In the genomic region with DNA sequence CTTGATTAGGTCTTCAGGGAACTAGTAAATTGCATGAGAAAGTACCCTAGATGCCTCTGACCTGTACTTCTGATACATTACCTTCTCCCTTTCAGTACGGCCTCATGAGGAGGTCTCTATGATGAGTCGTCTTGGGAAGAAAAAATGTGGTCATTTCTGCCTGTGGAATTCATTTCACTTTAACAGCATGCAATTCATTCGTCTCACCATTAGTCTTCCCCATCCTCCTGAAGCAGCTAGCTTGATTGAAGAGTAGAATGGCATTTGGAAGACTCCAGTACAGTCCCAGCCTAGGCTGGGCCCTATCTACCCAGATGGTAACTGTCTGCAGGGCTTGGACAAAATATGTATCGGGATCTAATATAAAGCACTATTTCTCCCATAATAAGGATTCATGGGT, we compare ENCODE assay signal across 11 cellular contexts. TPM values are rescaled to one million over a fixed set of nuclear protein-coding genes. Genes with fewer than 3 reads are reported as not detected.
DNase-seq lines count a peak whose midpoint lies in the region; TF ChIP-seq lines count a peak whose summit lies in the region.
"Had no signal": no experiment of that assay in that cellular context is flagged by ENCODE, and none has a peak within 500 bp of the region (broad histone marks: within the 10 kb centered on the region; RNA-seq: fewer than 3 reads in every experiment).

No MANE protein-coding gene starts in this region.

- H2BK5ac ChIP-seq in mesendoderm (ENCODE audit: low read length) = no peak overlapping the region

- in situ Hi-C loops in astrocyte of the cerebellum (cut with HindIII; ENCODE audit: low sequenced_read_pairs) = no loop called here

- H3K9me3 ChIP-seq in Peyer's patch (no peaks in the 10 kb centered on the region), spleen (no peaks in the 10 kb centered on the region)
- H3K9me3 ChIP-seq: body of pancreas, thyroid gland had no signal

- intact Hi-C loops in spleen (cut with DNase I; ENCODE audit: low total_unique reads) = no loop called here

- H3K4me2 ChIP-seq in mesendoderm (ENCODE audit: low read length) = no peak overlapping the region

- TF ChIP-seq CTCF in GM12872 (IDR thresholded peaks at IDR 0.05; ENCODE audit: insufficient read depth, low read depth, low read length) (peak; percentile 31; the same call in 1 of the 3 replicates), astrocyte of the cerebellum (IDR thresholded peaks at IDR 0.05; ENCODE audit: low read depth, low read length, missing control alignments) (peak; percentile 20), Peyer's patch (IDR thresholded peaks at IDR 0.05) (no peak), spleen (IDR thresholded peaks at IDR 0.05 in 8 of 11, conservative IDR thresholded peaks at IDR 0.05 in 3 of 11) (no peak)

- H3K79me2 ChIP-seq in mesendoderm (ENCODE audit: control insufficient read depth, insufficient read depth, low read length) = no peaks in the 10 kb centered on the region

- no peak overlapping the region for H3K18ac ChIP-seq in mesendoderm (ENCODE audit: low read length)

- H2AK5ac ChIP-seq in mesendoderm (ENCODE audit: low read length) = no peak overlapping the region

- no CpG with 5 or more reads among the region's 4 CpGs for WGBS in mesendoderm (ENCODE audit: extremely low coverage, insufficient coverage, low lambda C conversion rate)
- 75 to 92% (median 81%) methylated on average over 4 of the region's 4 CpGs for WGBS in spleen, 5 donors

- no peak overlapping the region for H4K5ac ChIP-seq in mesendoderm (ENCODE audit: low read length)

- no peak overlapping the region for H3K56ac ChIP-seq in mesendoderm (ENCODE audit: low read length)

- no peak overlapping the region for H4K8ac ChIP-seq in mesendoderm (ENCODE audit: low read depth, low read length)

- no peaks in the 10 kb centered on the region for H3K27me3 ChIP-seq in mesendoderm (ENCODE audit: insufficient read depth, low read length, poor library complexity)
- H3K27me3 ChIP-seq in Peyer's patch = no peaks in the 10 kb centered on the region
- no peaks in the 10 kb centered on the region for H3K27me3 ChIP-seq in spleen (replicated peaks in 1 of 7)
- H3K27me3 ChIP-seq: body of pancreas, thyroid gland had no signal

- no peak overlapping the region for H3K23ac ChIP-seq in mesendoderm (ENCODE audit: low read length)

- TF ChIP-seq POLR2A in Peyer's patch (IDR thresholded peaks at IDR 0.05) (no peak), spleen (IDR thresholded peaks at IDR 0.05) (no peak)

- H3K4me3 ChIP-seq in astrocyte of the cerebellum (ENCODE audit: low read depth, low read length) = no peak overlapping the region
- no peak overlapping the region for H3K4me3 ChIP-seq in mesendoderm (ENCODE audit: low read length)
- no peak overlapping the region for H3K4me3 ChIP-seq in Peyer's patch
- H3K4me3 ChIP-seq in spleen = no peak overlapping the region
- H3K4me3 ChIP-seq: body of pancreas, thyroid gland had no signal

- H3K36me3 ChIP-seq in mesendoderm (ENCODE audit: control insufficient read depth, insufficient read depth, low read length) = no peaks in the 10 kb centered on the region
- H3K36me3 ChIP-seq in Peyer's patch = no peaks in the 10 kb centered on the region
- no peaks in the 10 kb centered on the region for H3K36me3 ChIP-seq in spleen
- H3K36me3 ChIP-seq: thyroid gland had no signal

- H3K27ac ChIP-seq in mesendoderm (ENCODE audit: low read depth, low read length) (no peak overlapping the region), Peyer's patch (no peak overlapping the region), spleen (no peak overlapping the region)
- H3K27ac ChIP-seq: body of pancreas, thyroid gland had no signal

- no peak overlapping the region for H2BK120ac ChIP-seq in mesendoderm (ENCODE audit: low read depth, low read length)

- H3K9ac ChIP-seq in mesendoderm (ENCODE audit: low read length) = no peak overlapping the region

- H3K79me1 ChIP-seq in mesendoderm (ENCODE audit: low read length) = no peaks in the 10 kb centered on the region

- H3K4ac ChIP-seq in mesendoderm (ENCODE audit: low read depth, low read length) = no peak overlapping the region

- H2BK15ac ChIP-seq in mesendoderm (replicated peaks; ENCODE audit: low read depth) = no peak overlapping the region

- DNase-seq in HS-5 (ENCODE audit: low read depth) = peak; percentile 13
- peak; percentile 22 for DNase-seq in astrocyte of the cerebellum (ENCODE audit: low read depth)
- DNase-seq in mesendoderm = peak; percentile 51
- no peak for DNase-seq in NCI-H2227 (lab: John Stamatoyannopoulos, UW; ENCODE audit: unreplicated experiment)
- no peak for DNase-seq in Peyer's patch
- no peak for DNase-seq in spleen
- no peak for DNase-seq in SHP77 (lab: John Stamatoyannopoulos, UW)
- DNase-seq: body of pancreas, DND-41, thyroid gland had no signal

- H3K4me1 ChIP-seq in mesendoderm (ENCODE audit: control insufficient read depth, low read depth, low read length) (no peaks in the 10 kb centered on the region), Peyer's patch (no peaks in the 10 kb centered on the region), spleen (no peaks in the 10 kb centered on the region)
- H3K4me1 ChIP-seq: body of pancreas, thyroid gland had no signal

RNA-seq across cellular contexts. Expression of gene TMX3, which starts 52.1 kb away (rescaled TPM):
- polyA plus RNA-seq in mesendoderm (2013, experiment 1 of 2) = 18.9 TPM
- polyA plus RNA-seq in mesendoderm (2013, experiment 2 of 2) = 19.9 TPM
- total RNA-seq in Peyer's patch = 10 to 100 TPM; 45.5 to 88.3 (median 57.0) TPM
- 10 to 100 TPM; 47.7 to 75.5 (median 66.2) TPM for total RNA-seq in spleen
- polyA plus RNA-seq in spleen = 10 to 100 TPM; 22.7 to 28.3 (median 22.7) TPM

Comparison
In these comparisons a context has a peak if more than half of its experiments do, and no peak if none do; other contexts are left out.
1. CTCF ChIP-seq: peak in GM12872 (single experiment) and astrocyte of the cerebellum (single experiment); none in Peyer's patch (0 of 6) and spleen (0 of 11).
2. DNase-seq: peak in HS-5 (single experiment), astrocyte of the cerebellum (single experiment) and mesendoderm (single experiment); none in NCI-H2227 (single experiment), Peyer's patch (0 of 3), spleen (single experiment) and SHP77 (0 of 2).